38 cellular contexts compared by ENCODE assay signal in genomic region chr20:23970049-23970448, GRCh38. TPM values are rescaled to one million over a fixed set of nuclear protein-coding genes. Genes with fewer than 3 reads are reported as not detected.
"Had no signal": no experiment of that assay in that cellular context is flagged by ENCODE, and none has a peak within 500 bp of the region (broad histone marks: within the 10 kb centered on the region; RNA-seq: fewer than 3 reads in every experiment).

No MANE protein-coding gene starts in this region.

- H3K27ac Mint-ChIP-seq: activated CD4-positive, alpha-beta memory T cell treated with anti-CD3 and anti-CD28 coated beads, Interleukin-2, amount 10 ng/mL, durations not matched to agents 7 days and 5 days; activated CD8-positive, alpha-beta memory T cell treated with anti-CD3 and anti-CD28 coated beads, Interleukin-2, amount 10 ng/mL, durations not matched to agents 7 days and 5 days; activated naive CD4-positive, alpha-beta T cell treated with anti-CD3 and anti-CD28 coated beads, Interleukin-2, amount 50 U/mL, for 24 hours; brain had no signal

- H3K27ac ChIP-seq: SJCRH30, SK-N-MC, WERI-Rb-1 had no signal

- H3K36me3 ChIP-seq: SJCRH30, WERI-Rb-1 had no signal

- H3K9me3 ChIP-seq: SJCRH30 had no signal

- H3K9me3 Mint-ChIP-seq: activated CD4-positive, alpha-beta memory T cell treated with anti-CD3 and anti-CD28 coated beads, Interleukin-2, amount 10 ng/mL, durations not matched to agents 7 days and 5 days; activated naive CD4-positive, alpha-beta T cell treated with anti-CD3 and anti-CD28 coated beads, Interleukin-2, amount 50 U/mL, for 24 hours had no signal

- H3K4me3 Mint-ChIP-seq: activated CD4-positive, alpha-beta memory T cell treated with anti-CD3 and anti-CD28 coated beads, Interleukin-2, amount 10 ng/mL, durations not matched to agents 7 days and 5 days; activated CD8-positive, alpha-beta memory T cell treated with anti-CD3 and anti-CD28 coated beads, Interleukin-2, amount 10 ng/mL, durations not matched to agents 7 days and 5 days; activated naive CD4-positive, alpha-beta T cell treated with anti-CD3 and anti-CD28 coated beads, Interleukin-2, amount 50 U/mL, for 24 hours; brain had no signal

- ATAC-seq: activated CD8-positive, alpha-beta memory T cell treated with anti-CD3 and anti-CD28 coated beads, Interleukin-2, amount 10 ng/mL, durations not matched to agents 7 days and 5 days; Panc1 had no signal

- H3K4me3 ChIP-seq: SJCRH30, SK-N-MC had no signal

- H3K4me1 ChIP-seq: SJCRH30 had no signal

- FAIRE-seq: bronchial epithelial cell had no signal

- DNase-seq: activated CD4-positive, alpha-beta memory T cell treated with anti-CD3 and anti-CD28 coated beads, Interleukin-2, amount 10 ng/mL, durations not matched to agents 7 days and 5 days; activated CD4-positive, alpha-beta T cell treated with anti-CD3 and anti-CD28 coated beads for 1 hour; activated CD4-positive, alpha-beta T cell treated with anti-CD3 and anti-CD28 coated beads for 48 hours; activated CD4-positive, CD25-positive, alpha-beta regulatory T cell; activated CD8-positive, alpha-beta memory T cell treated with anti-CD3 and anti-CD28 coated beads for 24 hours; activated CD8-positive, alpha-beta memory T cell treated with anti-CD3 and anti-CD28 coated beads, Interleukin-2, amount 10 ng/mL, durations not matched to agents 7 days and 5 days; activated CD8-positive, alpha-beta memory T cell treated with anti-CD3 and anti-CD28 coated beads, Interleukin-2, amount 50 U/mL, for 48 hours; activated gamma-delta T cell; activated naive CD4-positive, alpha-beta T cell treated with Interleukin-2 at 50 U/mL for 16 hours; activated T-cell treated with anti-CD3 and anti-CD28 coated beads, Interleukin-2, amount 50 U/mL, for 48 hours; anterior cingulate cortex; caudate nucleus; cerebellar nuclear complex; IMR-90; Karpas-422; KBM-7; NCI-H1048; NCI-H1417; NCI-H146; NCI-H187 treated with DMSO at 0.1 percent for 48 hours; NCI-H2081; NCI-H345; NCI-H526; NCI-H748 treated with DMSO at 0.1 percent for 48 hours; SHP77; SJCRH30; T1000; WERI-Rb-1 had no signal

- H3K27me3 ChIP-seq: SJCRH30 had no signal

- H3K36me3 Mint-ChIP-seq: activated CD8-positive, alpha-beta memory T cell treated with anti-CD3 and anti-CD28 coated beads, Interleukin-2, amount 10 ng/mL, durations not matched to agents 7 days and 5 days; brain had no signal

- H3K4me1 Mint-ChIP-seq: activated CD4-positive, alpha-beta memory T cell treated with anti-CD3 and anti-CD28 coated beads, Interleukin-2, amount 10 ng/mL, durations not matched to agents 7 days and 5 days; activated CD8-positive, alpha-beta memory T cell treated with anti-CD3 and anti-CD28 coated beads, Interleukin-2, amount 10 ng/mL, durations not matched to agents 7 days and 5 days; activated naive CD4-positive, alpha-beta T cell treated with anti-CD3 and anti-CD28 coated beads, Interleukin-2, amount 50 U/mL, for 24 hours; brain had no signal

RNA-seq across cellular contexts. Expression of gene GGTLC1, which starts 18.5 kb away (rescaled TPM):
- total RNA-seq: activated CD4-positive, alpha-beta memory T cell treated with anti-CD3 and anti-CD28 coated beads, Interleukin-2, amount 10 ng/mL, durations not matched to agents 7 days and 5 days; activated CD8-positive, alpha-beta memory T cell treated with anti-CD3 and anti-CD28 coated beads, Interleukin-2, amount 10 ng/mL, durations not matched to agents 7 days and 5 days; bronchial epithelial cell; IMR-90; MCF 10A; NCI-H460; RPMI7951; SJCRH30; T-helper 1 cell treated with Interleukin-12 subunit alpha and Interleukin-12 subunit beta and Interleukin-4 antibody, amounts not matched to agents 30 ng/mL and 1 ng/mL, for 36 hours; T-helper 2 cell treated with Interferon-gamma antibody and Interleukin-4, amounts not matched to agents 100 ng/mL and 5 ng/mL, for 36 hours had no signal
- polyA plus RNA-seq: IMR-90 had no signal
